9 cellular contexts compared by ENCODE assay signal in the genomic region with DNA sequence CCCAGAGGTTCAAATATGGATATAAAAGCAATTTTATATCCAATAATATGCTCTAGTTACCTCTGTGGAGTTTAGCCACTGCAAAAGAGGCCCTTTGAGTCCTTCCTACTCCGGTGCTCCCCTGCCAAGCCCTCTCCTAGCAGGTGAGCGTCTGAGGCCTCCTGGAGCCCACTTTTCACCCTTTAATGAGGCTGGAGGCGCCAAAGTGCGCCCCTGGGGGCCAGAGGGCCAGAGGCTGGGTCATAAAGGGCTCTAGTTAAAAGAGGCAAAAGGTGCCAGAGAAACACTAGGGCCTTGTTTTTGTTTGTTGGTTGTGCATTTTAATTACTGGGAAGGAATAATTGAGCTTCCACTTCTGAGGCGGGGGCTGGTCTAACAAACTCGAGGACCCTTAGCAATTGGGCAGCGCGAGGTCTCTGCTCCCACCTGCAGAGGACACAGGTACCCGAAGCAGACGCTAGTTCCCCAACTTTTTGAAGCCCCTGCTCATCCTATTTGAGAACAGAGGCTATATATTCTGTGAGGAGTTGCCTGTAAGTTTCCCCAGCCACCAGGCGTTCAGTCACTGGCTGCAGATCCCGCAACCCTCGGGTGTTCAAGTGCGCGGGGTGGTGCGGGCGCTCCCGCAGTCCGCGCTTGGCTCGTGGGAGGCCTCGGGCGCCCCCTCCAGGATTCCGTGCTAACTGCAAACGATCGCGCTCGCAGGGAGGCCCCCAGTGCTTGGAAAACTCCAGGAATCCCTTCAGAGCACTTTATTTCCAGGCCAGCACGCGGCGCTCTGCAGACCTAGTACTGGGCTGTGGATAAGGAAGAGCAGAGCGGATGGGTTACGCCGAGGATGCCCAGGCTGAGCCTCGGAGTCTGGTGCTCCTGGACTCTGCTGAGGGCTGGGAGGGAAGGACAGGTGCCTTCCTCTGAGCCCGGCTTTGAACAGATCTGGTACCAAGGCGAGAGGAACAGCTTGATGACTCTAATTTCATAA. TPM values are rescaled to one million over a fixed set of nuclear protein-coding genes. Genes with fewer than 3 reads are reported as not detected.
DNase-seq lines count a peak whose midpoint lies in the region; ATAC-seq, FAIRE-seq and TF ChIP-seq lines count a peak whose summit lies in the region.
"Had no signal": no experiment of that assay in that cellular context is flagged by ENCODE, and none has a peak within 500 bp of the region (broad histone marks: within the 10 kb centered on the region; RNA-seq: fewer than 3 reads in every experiment).

No MANE protein-coding gene starts in this region.

- no peak for FAIRE-seq in bronchial epithelial cell (lab: Jason Lieb, UNC)
- FAIRE-seq: colon had no signal

- no peaks in the 10 kb centered on the region for H3K36me3 ChIP-seq in bronchial epithelial cell (ENCODE audit: control insufficient read depth, insufficient read depth, low read length)

- peak overlapping the region; percentile 10 for H3K4me3 ChIP-seq in bronchial epithelial cell (ENCODE audit: low read depth, low read length)

- TF ChIP-seq CTCF in bronchial epithelial cell (IDR thresholded peaks at IDR 0.05; ENCODE audit: insufficient read depth, low read length, severe bottlenecking): peak; percentile 93

- DNase-seq in ELR (ENCODE audit: low read depth) (peak; percentile 60), HPDE6-E6E7 (ENCODE audit: extremely low spot score) (peak; percentile 76), SHP77 (lab: John Stamatoyannopoulos, UW) (peak; percentile 41 to 68), bronchial epithelial cell (ENCODE audit: low read depth) (peak; percentile 78), inferior parietal cortex (ENCODE audit: extremely low spot score) (peak; percentile 77)
- peak; percentile 25 for DNase-seq in stimulated activated CD4-positive, alpha-beta T cell treated with anti-CD3 and anti-CD28 coated beads, Interleukin-12 subunit alpha, Interleukin-12 subunit beta, amount 100 ng/mL, for 4 hours
- no peak for DNase-seq in central memory CD4-positive, alpha-beta T cell

- H3K27me3 ChIP-seq in bronchial epithelial cell (ENCODE audit: control insufficient read depth, insufficient read depth, low read length): peaks cover 1% of the 10 kb centered on the region

- peak; percentile 90 for ATAC-seq in GM21515 (IDR thresholded peaks at IDR 0.05; ENCODE audit: unreplicated experiment)

RNA-seq across cellular contexts. Expression of gene MSGN1, which starts 14.1 kb away (rescaled TPM):
- not detected in 2 replicates for total RNA-seq in bronchial epithelial cell

RNA-seq across cellular contexts. Expression of gene KCNS3, which starts 48.1 kb away (rescaled TPM):
- total RNA-seq in bronchial epithelial cell: 3.7 and 6.8 TPM in 2 replicates
